ENCODE assay signal across 1 cellular context in the genomic region with DNA sequence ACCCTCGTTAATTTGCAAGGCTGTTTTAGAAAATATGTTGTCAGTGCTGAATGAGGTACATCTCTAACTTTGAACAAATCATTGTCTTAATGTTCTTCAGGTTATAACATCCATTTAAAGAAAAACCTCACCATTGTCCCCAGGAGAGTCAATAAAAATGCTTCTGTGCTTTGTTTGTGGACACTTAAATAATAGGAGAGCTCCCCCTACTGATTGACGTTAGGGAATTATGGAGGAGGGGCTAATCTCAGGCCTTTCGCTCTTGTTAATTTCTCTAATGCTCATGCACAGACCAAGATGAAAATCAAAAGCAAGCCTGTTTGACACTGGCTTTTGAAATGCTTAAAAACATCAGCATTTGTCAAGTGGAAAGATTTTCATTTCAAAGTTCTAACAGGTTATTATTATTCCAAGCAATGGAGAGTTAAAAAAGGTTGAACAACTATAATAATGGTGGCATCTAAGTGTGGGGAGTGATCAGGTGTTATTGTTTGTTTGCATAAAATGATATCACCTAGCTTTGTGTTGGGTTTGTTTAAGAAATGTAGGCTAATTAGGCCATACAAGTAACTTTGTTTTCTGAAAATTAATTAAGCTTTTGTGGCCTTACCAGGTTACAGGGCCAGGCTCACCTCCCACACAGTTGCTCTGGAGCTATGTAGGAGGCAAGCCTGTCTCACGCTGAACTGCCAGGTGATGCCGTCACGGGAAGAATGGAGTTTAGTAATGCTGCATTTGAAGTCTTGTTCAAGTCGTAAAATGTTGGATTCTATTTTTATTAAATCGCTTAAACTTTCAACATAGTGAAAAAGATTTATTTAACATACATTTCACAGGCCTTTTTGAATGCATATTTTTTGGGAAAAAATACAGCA.
TF ChIP-seq lines count a peak whose summit lies in the region.

No MANE protein-coding gene starts in this region.

TF ChIP-seq in HCT116, 20 proteins besides CTCF, POLR2A, EP300 and RAD21 (continued from another document):
- TF ChIP-seq SIN3A (IDR thresholded peaks at IDR 0.05; ENCODE audit: low read depth) (no peak), ZFX (IDR thresholded peaks at IDR 0.05) (no peak), CBX3 (IDR thresholded peaks at IDR 0.05; ENCODE audit: low read depth) (no peak), EGR1 (IDR thresholded peaks at IDR 0.05; ENCODE audit: low read depth) (no peak), SRF (IDR thresholded peaks at IDR 0.05; ENCODE audit: low read depth) (no peak), POLR2AphosphoS5 (IDR thresholded peaks at IDR 0.05; ENCODE audit: low read depth, low read length) (no peak), EZH2 (IDR thresholded peaks at IDR 0.05) (no peak), ZNF274 (IDR thresholded peaks at IDR 0.05; ENCODE audit: low read depth, low read length) (no peak), SP1 (IDR thresholded peaks at IDR 0.05; ENCODE audit: low read depth) (no peak)
- TF ChIP-seq, protein P1, sequence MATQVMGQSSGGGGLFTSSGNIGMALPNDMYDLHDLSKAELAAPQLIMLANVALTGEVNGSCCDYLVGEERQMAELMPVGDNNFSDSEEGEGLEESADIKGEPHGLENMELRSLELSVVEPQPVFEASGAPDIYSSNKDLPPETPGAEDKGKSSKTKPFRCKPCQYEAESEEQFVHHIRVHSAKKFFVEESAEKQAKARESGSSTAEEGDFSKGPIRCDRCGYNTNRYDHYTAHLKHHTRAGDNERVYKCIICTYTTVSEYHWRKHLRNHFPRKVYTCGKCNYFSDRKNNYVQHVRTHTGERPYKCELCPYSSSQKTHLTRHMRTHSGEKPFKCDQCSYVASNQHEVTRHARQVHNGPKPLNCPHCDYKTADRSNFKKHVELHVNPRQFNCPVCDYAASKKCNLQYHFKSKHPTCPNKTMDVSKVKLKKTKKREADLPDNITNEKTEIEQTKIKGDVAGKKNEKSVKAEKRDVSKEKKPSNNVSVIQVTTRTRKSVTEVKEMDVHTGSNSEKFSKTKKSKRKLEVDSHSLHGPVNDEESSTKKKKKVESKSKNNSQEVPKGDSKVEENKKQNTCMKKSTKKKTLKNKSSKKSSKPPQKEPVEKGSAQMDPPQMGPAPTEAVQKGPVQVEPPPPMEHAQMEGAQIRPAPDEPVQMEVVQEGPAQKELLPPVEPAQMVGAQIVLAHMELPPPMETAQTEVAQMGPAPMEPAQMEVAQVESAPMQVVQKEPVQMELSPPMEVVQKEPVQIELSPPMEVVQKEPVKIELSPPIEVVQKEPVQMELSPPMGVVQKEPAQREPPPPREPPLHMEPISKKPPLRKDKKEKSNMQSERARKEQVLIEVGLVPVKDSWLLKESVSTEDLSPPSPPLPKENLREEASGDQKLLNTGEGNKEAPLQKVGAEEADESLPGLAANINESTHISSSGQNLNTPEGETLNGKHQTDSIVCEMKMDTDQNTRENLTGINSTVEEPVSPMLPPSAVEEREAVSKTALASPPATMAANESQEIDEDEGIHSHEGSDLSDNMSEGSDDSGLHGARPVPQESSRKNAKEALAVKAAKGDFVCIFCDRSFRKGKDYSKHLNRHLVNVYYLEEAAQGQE (IDR thresholded peaks at IDR 0.05; ENCODE audit: low read depth) = no peak
